ENCODE assay signal across 12 cellular contexts in genomic region chr7:93298671-93299070, GRCh38.
"Had no signal": no experiment of that assay in that cellular context is flagged by ENCODE, and none has a peak within 500 bp of the region (broad histone marks: within the 10 kb centered on the region; RNA-seq: fewer than 3 reads in every experiment).

No MANE protein-coding gene starts in this region.

- H3K4me1 Mint-ChIP-seq: activated naive CD8-positive, alpha-beta T cell treated with anti-CD3 and anti-CD28 coated beads, Interleukin-2, amount 10 ng/mL, durations not matched to agents 7 days and 5 days; brain; neural crest cell had no signal

- H3K27ac ChIP-seq: hepatocyte, parathyroid adenoma, tibial nerve had no signal

- H3K27me3 ChIP-seq: hepatocyte, tibial nerve had no signal

- H3K9me3 ChIP-seq: tibial nerve had no signal

- H3K4me1 ChIP-seq: parathyroid adenoma, tibial nerve had no signal

- H3K4me3 ChIP-seq: hepatocyte, tibial nerve had no signal

- H3K9ac ChIP-seq: parathyroid adenoma had no signal

- H3K27ac Mint-ChIP-seq: activated CD4-positive, alpha-beta memory T cell treated with anti-CD3 and anti-CD28 coated beads for 36 hours; activated naive CD8-positive, alpha-beta T cell treated with anti-CD3 and anti-CD28 coated beads, Interleukin-2, amount 10 ng/mL, durations not matched to agents 7 days and 5 days; brain had no signal

- H3K27me3 Mint-ChIP-seq: activated CD4-positive, alpha-beta memory T cell treated with anti-CD3 and anti-CD28 coated beads for 36 hours; activated naive CD8-positive, alpha-beta T cell treated with anti-CD3 and anti-CD28 coated beads, Interleukin-2, amount 10 ng/mL, durations not matched to agents 7 days and 5 days; brain had no signal

- H3K4me3 Mint-ChIP-seq: activated CD4-positive, alpha-beta memory T cell treated with anti-CD3 and anti-CD28 coated beads for 36 hours; activated naive CD8-positive, alpha-beta T cell treated with anti-CD3 and anti-CD28 coated beads, Interleukin-2, amount 10 ng/mL, durations not matched to agents 7 days and 5 days; brain; neural crest cell had no signal

- H3K4me2 ChIP-seq: hepatocyte had no signal

- H2AFZ ChIP-seq: hepatocyte, parathyroid adenoma had no signal

- DNase-seq: activated CD4-positive, alpha-beta memory T cell treated with anti-CD3 and anti-CD28 coated beads for 36 hours; activated gamma-delta T cell; activated naive CD8-positive, alpha-beta T cell treated with anti-CD3 and anti-CD28 coated beads, Interleukin-2, amount 10 ng/mL, durations not matched to agents 7 days and 5 days; activated T-cell treated with anti-CD3 and anti-CD28 coated beads, Interleukin-2, amount 50 U/mL, for 48 hours; dermis blood vessel endothelial cell; small intestine; T-helper 9 cell had no signal

- FAIRE-seq: small intestine had no signal

- H3K9me3 Mint-ChIP-seq: activated CD4-positive, alpha-beta memory T cell treated with anti-CD3 and anti-CD28 coated beads for 36 hours; activated naive CD8-positive, alpha-beta T cell treated with anti-CD3 and anti-CD28 coated beads, Interleukin-2, amount 10 ng/mL, durations not matched to agents 7 days and 5 days; brain; neural crest cell had no signal

- H3K79me2 ChIP-seq: hepatocyte, parathyroid adenoma had no signal
